ENCODE assay signal across 9 cellular contexts in the genomic region with DNA sequence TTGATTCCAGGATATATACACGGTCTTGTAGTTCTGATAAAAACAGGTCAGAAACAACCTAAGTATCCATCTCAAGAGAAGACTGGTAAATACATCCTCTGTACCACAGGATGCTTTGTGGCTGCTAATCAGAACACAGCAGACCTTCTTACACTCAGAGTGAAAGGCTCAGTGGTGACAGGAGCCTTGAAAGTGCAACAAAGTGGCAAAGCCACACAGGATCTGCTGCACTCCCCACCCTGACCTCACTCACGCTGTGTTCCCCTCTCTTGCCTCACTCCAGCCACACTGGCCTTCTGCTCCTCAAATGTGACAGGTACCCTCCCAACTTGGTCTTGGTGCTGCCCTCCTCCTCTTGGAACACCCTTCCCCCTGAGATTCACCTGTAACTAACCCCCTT.
DNase-seq lines count a peak whose midpoint lies in the region; ATAC-seq and TF ChIP-seq lines count a peak whose summit lies in the region.
"Had no signal": no experiment of that assay in that cellular context is flagged by ENCODE, and none has a peak within 500 bp of the region (broad histone marks: within the 10 kb centered on the region; RNA-seq: fewer than 3 reads in every experiment).

No MANE protein-coding gene starts in this region.

- no peaks in the 10 kb centered on the region for H3K9me3 ChIP-seq in tibial artery

- H3K36me3 ChIP-seq in GM06990 (ENCODE audit: control insufficient read depth, insufficient read depth, low read length) (no peaks in the 10 kb centered on the region), tibial artery (no peaks in the 10 kb centered on the region)

- no peak overlapping the region for H3K27ac ChIP-seq in tibial artery

- DNase-seq in GM06990 (ENCODE audit: extremely low read depth, insufficient read length) (peak; percentile 52), putamen (ENCODE audit: low spot score) (no peak), tibial artery (no peak), NCI-H510A (lab: John Stamatoyannopoulos, UW) (no peak), AG08395 (ENCODE audit: low spot score) (no peak)
- peak; percentile 3 for DNase-seq in effector CD8-positive, alpha-beta T cell (lab: John Stamatoyannopoulos, UW)
- DNase-seq: left colon had no signal

- H3K27me3 ChIP-seq in GM06990 (replicated peaks; ENCODE audit: control insufficient read depth, insufficient read depth, low read length), result no peaks in the 10 kb centered on the region; the same call in 1 of the 2 replicates
- H3K27me3 ChIP-seq in tibial artery, result no peaks in the 10 kb centered on the region

- H3K4me3 ChIP-seq in GM06990 (replicated peaks; ENCODE audit: low read depth, low read length), result no peak overlapping the region
- H3K4me3 ChIP-seq in tibial artery, result no peak overlapping the region

- ATAC-seq in GM21381 (IDR thresholded peaks at IDR 0.05; ENCODE audit: unreplicated experiment), result peak; percentile 95
- peak; percentile 98 for ATAC-seq in HG03520 (IDR thresholded peaks at IDR 0.05; ENCODE audit: unreplicated experiment)
- ATAC-seq: left colon had no signal

- intact Hi-C loops in tibial artery (cut with DNase I; ENCODE audit: low total_unique reads), result no loop called here

- TF ChIP-seq CTCF in GM06990 (IDR thresholded peaks at IDR 0.05; ENCODE audit: insufficient read depth, low read length, poor library complexity, severe bottlenecking) (no peak), tibial artery (IDR thresholded peaks at IDR 0.05) (no peak)

- no peaks in the 10 kb centered on the region for H3K4me1 ChIP-seq in tibial artery

Comparison
In these comparisons a context has a peak if more than half of its experiments do, and no peak if none do; other contexts are left out.
1. DNase-seq: peak in GM06990 (single experiment) and effector CD8-positive, alpha-beta T cell (single experiment); none in putamen (single experiment), tibial artery (0 of 2), NCI-H510A (single experiment) and AG08395 (single experiment).